In genomic region chr20:50278377-50278683, GRCh38 we compare ENCODE assay signal across 17 cellular contexts.
DNase-seq lines count a peak whose midpoint lies in the region; ATAC-seq and TF ChIP-seq lines count a peak whose summit lies in the region.
"Had no signal": no experiment of that assay in that cellular context is flagged by ENCODE, and none has a peak within 500 bp of the region (broad histone marks: within the 10 kb centered on the region; RNA-seq: fewer than 3 reads in every experiment).

No MANE protein-coding gene starts in this region.

- H3K27me3 Mint-ChIP-seq in GM23338 (ENCODE audit: insufficient read depth, low read depth, poor library complexity): peaks cover 12% of the 10 kb centered on the region

- no peak overlapping the region for H4K8ac ChIP-seq in neuronal stem cell (ENCODE audit: low read depth, low read length)

- H3K9me3 ChIP-seq in adipocyte (ENCODE audit: control insufficient read depth, low read length) (no peaks in the 10 kb centered on the region), neuronal stem cell (replicated peaks in 1 of 2; ENCODE audit: control insufficient read depth in 2 of 2, insufficient read depth in 1 of 2, low read depth in 1 of 2, low read length in 2 of 2) (no peaks in the 10 kb centered on the region), tibial nerve (no peaks in the 10 kb centered on the region)
- H3K9me3 ChIP-seq: SJSA1 had no signal

- no peak for TF ChIP-seq POLR2A in tibial nerve (IDR thresholded peaks at IDR 0.05)

- H3K4me1 ChIP-seq in adipocyte (ENCODE audit: control insufficient read depth, insufficient read depth, low read length) (peaks cover 32% of the 10 kb centered on the region), neuronal stem cell (ENCODE audit: control insufficient read depth in 2 of 2, insufficient read depth in 1 of 2, low read depth in 1 of 2, low read length in 2 of 2) (peaks cover 0 to 1% of the 10 kb centered on the region in 2 donors), tibial nerve (peaks cover 0 to 73% (median 36%) of the 10 kb centered on the region in 4 donors), GM23338 (ENCODE audit: insufficient read depth) (no peaks in the 10 kb centered on the region)

- ATAC-seq in left cardiac atrium (peak; percentile 3 to 7), GM23338 (no peak), GM19452 (IDR thresholded peaks at IDR 0.05; ENCODE audit: unreplicated experiment) (no peak)

- H2BK5ac ChIP-seq in neuronal stem cell (ENCODE audit: low read length): no peak overlapping the region

- H3F3A ChIP-seq in GM23338 (replicated peaks; ENCODE audit: low read depth): no peaks in the 10 kb centered on the region

- H2BK12ac ChIP-seq in neuronal stem cell (ENCODE audit: low read length): no peak overlapping the region

- peak overlapping the region; percentile 2 for H2AK5ac ChIP-seq in neuronal stem cell (ENCODE audit: low read depth, low read length)

- no peaks in the 10 kb centered on the region for H3K36me3 ChIP-seq in adipocyte (ENCODE audit: control insufficient read depth, insufficient read depth, low read length, severe bottlenecking)
- H3K36me3 ChIP-seq in neuronal stem cell (replicated peaks in 1 of 2; ENCODE audit: control insufficient read depth in 2 of 2, insufficient read depth in 2 of 2, low read length in 2 of 2): no peaks in the 10 kb centered on the region
- no peaks in the 10 kb centered on the region for H3K36me3 ChIP-seq in tibial nerve
- H3K36me3 ChIP-seq in GM23338 (ENCODE audit: insufficient read depth): no peaks in the 10 kb centered on the region
- H3K36me3 ChIP-seq: SJSA1 had no signal

- H3K4me2 ChIP-seq in neuronal stem cell (ENCODE audit: insufficient read depth, low read length, poor library complexity, severe bottlenecking): no peak overlapping the region
- no peak overlapping the region for H3K4me2 ChIP-seq in GM23338

- peak overlapping the region; percentile 6 for H3K18ac ChIP-seq in neuronal stem cell (ENCODE audit: low read length)

- H3K9me3 Mint-ChIP-seq in GM23338: no peaks in the 10 kb centered on the region; the same call in 2 of the 3 replicates
- H3K9me3 Mint-ChIP-seq: CD4-positive, alpha-beta T cell had no signal

- no peak overlapping the region for H2BK15ac ChIP-seq in neuronal stem cell (ENCODE audit: low read length)

- no peaks in the 10 kb centered on the region for H3K79me2 ChIP-seq in GM23338 (replicated peaks; ENCODE audit: insufficient read depth)

- H3K79me1 ChIP-seq in neuronal stem cell (ENCODE audit: low read depth, low read length): no peaks in the 10 kb centered on the region

- no peak overlapping the region for H2BK120ac ChIP-seq in neuronal stem cell (ENCODE audit: low read depth, low read length)

- H3K27ac Mint-ChIP-seq in GM23338: no peak overlapping the region
- H3K27ac Mint-ChIP-seq: CD4-positive, alpha-beta T cell had no signal

- no peak overlapping the region for H3K23ac ChIP-seq in neuronal stem cell (ENCODE audit: low read depth, low read length, poor library complexity)

- no peak overlapping the region for H3K4me3 Mint-ChIP-seq in GM23338
- H3K4me3 Mint-ChIP-seq: CD4-positive, alpha-beta T cell had no signal

- no peaks in the 10 kb centered on the region for H4K20me1 ChIP-seq in GM23338 (replicated peaks; ENCODE audit: insufficient read depth)

- no peak overlapping the region for H3K27ac ChIP-seq in neuronal stem cell (replicated peaks; ENCODE audit: low read length)
- H3K27ac ChIP-seq in tibial nerve: peak overlapping the region; percentile 51 to 80 (median 68)
- H3K27ac ChIP-seq in GM23338 (ENCODE audit: low read depth): no peak overlapping the region
- H3K27ac ChIP-seq: SJSA1, VCaP had no signal

- WGBS in neuronal stem cell (ENCODE audit: extremely low coverage in 2 of 2, insufficient read length in 2 of 2, insufficient replicate concordance in 1 of 2), 2 donors: no CpG with 5 or more reads among the region's 5 CpGs
- 49 to 57% methylated on average over 5 of the region's 5 CpGs for WGBS in tibial nerve, 2 donors

- peaks cover 6% of the 10 kb centered on the region; the same call in 1 of the 3 replicates for H3K4me1 Mint-ChIP-seq in GM23338

- peak overlapping the region; percentile 1 for H3K4me3 ChIP-seq in adipocyte (ENCODE audit: low read length)
- no peak overlapping the region for H3K4me3 ChIP-seq in neuronal stem cell (ENCODE audit: low read length in 2 of 2)
- no peak overlapping the region for H3K4me3 ChIP-seq in tibial nerve
- no peak overlapping the region for H3K4me3 ChIP-seq in GM23338
- H3K4me3 ChIP-seq: SJSA1 had no signal

- TF ChIP-seq CTCF in tibial nerve (IDR thresholded peaks at IDR 0.05) (no peak), GM23338 (conservative IDR thresholded peaks at IDR 0.05; ENCODE audit: low read depth in 2 of 2) (no peak)

- TF ChIP-seq EP300 in tibial nerve (IDR thresholded peaks at IDR 0.05): no peak

- no peak overlapping the region for H3K14ac ChIP-seq in neuronal stem cell (ENCODE audit: low read length)

- H3K9ac ChIP-seq in adipocyte (ENCODE audit: low read length) (peak overlapping the region; percentile 73), neuronal stem cell (ENCODE audit: low read depth, low read length, poor library complexity) (no peak overlapping the region)

- H2AFZ ChIP-seq in neuronal stem cell (ENCODE audit: low read length) (no peak overlapping the region), GM23338 (no peak overlapping the region)

- no peak overlapping the region for H3K4ac ChIP-seq in neuronal stem cell (ENCODE audit: low read length)

- H4K91ac ChIP-seq in neuronal stem cell (ENCODE audit: low read depth, low read length, poor library complexity): no peak overlapping the region

- no peaks in the 10 kb centered on the region for H3K36me3 Mint-ChIP-seq in GM23338 (ENCODE audit: low read depth)

- intact Hi-C loops in left cardiac atrium (cut with DNase I): loop anchor here (5.0 to 10.0 kb wide), 3 partner anchors 84 to 186 kb away; partner anchors contain the start of gene CEBPB (in 2 of the 2)

- no peak for DNase-seq in adipocyte (ENCODE audit: low read depth)
- DNase-seq in left cardiac atrium: no peak
- DNase-seq in neuronal stem cell (ENCODE audit: low spot score): no peak
- no peak for DNase-seq in tibial nerve (ENCODE audit: low spot score in 2 of 2)
- no peak for DNase-seq in activated CD8-positive, alpha-beta memory T cell treated with anti-CD3 and anti-CD28 coated beads, Interleukin-2, amount 50 U/mL, for 48 hours
- no peak for DNase-seq in AML-193 (lab: John Stamatoyannopoulos, UW)
- no peak for DNase-seq in GM23338 (ENCODE audit: low spot score)
- DNase-seq: activated naive CD4-positive, alpha-beta T cell treated with anti-CD3 and anti-CD28 coated beads, Interleukin-2, amount 50 U/mL, for 16 hours; CD4-positive, alpha-beta T cell; cerebellar nuclear complex; hypothalamus; NCI-H2029 treated with DMSO at 0.1 percent for 48 hours; NCI-H82; stimulated activated naive CD4-positive, alpha-beta T cell had no signal

- H3K27me3 ChIP-seq in adipocyte (replicated peaks; ENCODE audit: control insufficient read depth, insufficient read depth, low read length) (no peaks in the 10 kb centered on the region), neuronal stem cell (ENCODE audit: control insufficient read depth in 3 of 3, insufficient read depth in 3 of 3, low read depth in 1 of 3, low read length in 3 of 3) (peaks cover 0 to 10% (median 2%) of the 10 kb centered on the region in 3 experiments), tibial nerve (no peaks in the 10 kb centered on the region), GM23338 (ENCODE audit: insufficient read depth) (no peaks in the 10 kb centered on the region)
- H3K27me3 ChIP-seq: SJSA1 had no signal

- H3K9me2 ChIP-seq in GM23338 (ENCODE audit: insufficient read depth): no peaks in the 10 kb centered on the region

TF ChIP-seq in GM23338, 12 proteins besides CTCF, POLR2A, EP300 and RAD21:
- TF ChIP-seq EZH2 (IDR thresholded peaks at IDR 0.05; ENCODE audit: low read depth, unreplicated experiment) (no peak), REST (IDR thresholded peaks at IDR 0.05; ENCODE audit: unreplicated experiment) (no peak), NANOG (IDR thresholded peaks at IDR 0.05; ENCODE audit: borderline replicate concordance) (no peak), EZH2phosphoT487 (IDR thresholded peaks at IDR 0.05; ENCODE audit: unreplicated experiment) (no peak)

Comparison
In these comparisons a context has a peak if more than half of its experiments do, and no peak if none do; other contexts are left out.
1. ATAC-seq: peak in left cardiac atrium (2 of 2); none in GM23338 (single experiment) and GM19452 (single experiment).
2. H3K27ac ChIP-seq: peak in tibial nerve (4 of 4); none in neuronal stem cell (single experiment) and GM23338 (single experiment).